In genomic region chr5:63211413-63212132, GRCh38 we compare ENCODE assay signal across 14 cellular contexts.
"Had no signal": no experiment of that assay in that cellular context is flagged by ENCODE, and none has a peak within 500 bp of the region (broad histone marks: within the 10 kb centered on the region; RNA-seq: fewer than 3 reads in every experiment).

No MANE protein-coding gene starts in this region.

- H3K27ac ChIP-seq: cardiac muscle cell, esophagus squamous epithelium, left lung, ovary, spleen, tibial artery, uterus had no signal

- FAIRE-seq: keratinocyte had no signal

- DNase-seq: activated CD4-positive, alpha-beta T cell treated with anti-CD3 and anti-CD28 coated beads for 1 hour; activated CD4-positive, alpha-beta T cell treated with anti-CD3 and anti-CD28 coated beads, Interleukin-2, amount 50 U/mL, for 4 hours; dermis blood vessel endothelial cell; effector memory CD4-positive, alpha-beta T cell; esophagus squamous epithelium; left lung; mammary epithelial cell; ovary; spleen; stimulated activated naive CD4-positive, alpha-beta T cell; tibial artery; uterus had no signal

- H3K4me3 ChIP-seq: cardiac muscle cell, esophagus squamous epithelium, left lung, ovary, spleen, tibial artery, uterus had no signal

- ATAC-seq: left lung had no signal
